7 cellular contexts compared by ENCODE assay signal in the genomic region with DNA sequence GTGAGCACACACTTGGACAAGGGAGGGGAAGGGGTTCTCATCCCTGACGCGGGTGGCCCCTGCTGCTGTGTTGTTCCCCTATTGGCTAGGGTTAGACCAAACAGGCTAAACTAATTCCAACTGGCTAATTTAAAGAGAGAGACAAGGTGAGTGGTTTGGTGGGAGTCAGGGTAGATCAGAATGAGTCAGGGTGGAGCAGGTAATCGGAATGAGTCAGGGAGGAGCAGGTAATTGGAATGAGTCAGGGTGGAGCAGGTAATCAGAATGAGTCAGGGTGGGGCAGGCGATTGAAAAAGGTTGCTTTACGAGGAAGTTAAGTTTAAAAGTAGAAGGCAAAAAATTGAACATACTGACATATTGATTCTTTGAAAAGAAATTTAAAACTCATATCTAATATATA. TPM values are rescaled to one million over a fixed set of nuclear protein-coding genes. Genes with fewer than 3 reads are reported as not detected.
DNase-seq lines count a peak whose midpoint lies in the region; ATAC-seq, FAIRE-seq and TF ChIP-seq lines count a peak whose summit lies in the region.
"Not testable (repeated sequence)": the region's sequence is repeated elsewhere in the genome, so short reads cannot be mapped to it uniquely, and the experiment has no call there.

No MANE protein-coding gene starts in this region.

- H3K27me3 Mint-ChIP-seq in WTC11 (ENCODE audit: low read depth); MCF 10A (ENCODE audit: insufficient read depth, unreplicated experiment); memory B cell; type B pancreatic cell: not testable (repeated sequence)

- intact Hi-C loops in MCF 10A (cut with micrococcal nuclease), result loop anchor here (5.0 kb wide), 1 partner anchor 447 kb away; no protein-coding TSS in a partner anchor

- H3K4me3 ChIP-seq in HEK293 (ENCODE audit: low read depth, low read length); small intestine (ENCODE audit: low read depth in 1 of 2, low read length in 2 of 2): not testable (repeated sequence)

- CTCF ChIA-PET in HEK293 (lab: Yijun Ruan, JAX) (interaction anchor here (7.8 kb wide), 1 partner anchor 152 kb away, joined by 74 read pairs; no protein-coding TSS in a partner anchor), MCF 10A (lab: Yijun Ruan, JAX) (interaction anchor here (0.6 to 0.9 kb wide), 2 partner anchors 153 to 823 kb away, joined by 3 read pairs; no protein-coding TSS in a partner anchor)
- CTCF ChIA-PET in WTC11 (lab: Charles Lee), result not testable (repeated sequence)

- H3K27ac Mint-ChIP-seq in WTC11 (peak overlapping the region; percentile 1; the same call in 1 of the 2 replicates), MCF 10A (ENCODE audit: low read depth, unreplicated experiment) (peak overlapping the region; percentile 86), memory B cell (peak overlapping the region; percentile 32), type B pancreatic cell (peak overlapping the region; percentile 72)

- ATAC-seq in WTC11; memory B cell (ENCODE audit: low read depth): not testable (repeated sequence)

- not testable (repeated sequence) for H3K27me3 ChIP-seq in small intestine (ENCODE audit: control insufficient read depth in 2 of 2, insufficient read depth in 2 of 2, low read length in 2 of 2)

- not testable (repeated sequence) for H3K9me3 ChIP-seq in HEK293 (ENCODE audit: control insufficient read depth, insufficient read depth, low read depth, low read length); small intestine (ENCODE audit: control insufficient read depth, low read depth)

- H3K36me3 Mint-ChIP-seq in WTC11, type B pancreatic cell: not testable (repeated sequence)
- peaks cover 12% of the 10 kb centered on the region for H3K36me3 Mint-ChIP-seq in MCF 10A (ENCODE audit: insufficient read depth, unreplicated experiment)
- H3K36me3 Mint-ChIP-seq in memory B cell, result peaks cover 12% of the 10 kb centered on the region

- H3K36me3 ChIP-seq in HEK293 (ENCODE audit: control insufficient read depth in 2 of 2, insufficient read depth in 1 of 2, low read length in 2 of 2); small intestine (ENCODE audit: control insufficient read depth in 2 of 2, insufficient read depth in 2 of 2, low read length in 2 of 2): not testable (repeated sequence)

- not testable (repeated sequence) for H3K27ac ChIP-seq in HEK293 (ENCODE audit: extremely low read depth, low read depth, low read length); small intestine (ENCODE audit: low read depth in 1 of 2, low read length in 1 of 2)
- H3K27ac ChIP-seq in epithelial cell of prostate, result peak overlapping the region; percentile 16

- H3K4me1 ChIP-seq in HEK293 (ENCODE audit: control insufficient read depth, insufficient read depth, low read length); small intestine (ENCODE audit: control insufficient read depth in 2 of 2, insufficient read depth in 1 of 2, low read depth in 1 of 2, low read length in 1 of 2): not testable (repeated sequence)

- not testable (repeated sequence) for TF ChIP-seq CTCF in HEK293 (tag by site-specific recombination; IDR thresholded peaks at IDR 0.05); WTC11 (IDR thresholded peaks at IDR 0.05); MCF 10A (IDR thresholded peaks at IDR 0.05; ENCODE audit: unreplicated experiment); type B pancreatic cell (conservative IDR thresholded peaks at IDR 0.05)

- not testable (repeated sequence) for H3K9me3 Mint-ChIP-seq in WTC11; MCF 10A (ENCODE audit: unreplicated experiment); memory B cell; type B pancreatic cell

- POLR2A ChIA-PET in HEK293 (lab: Yijun Ruan, JAX); WTC11 (lab: Charles Lee); MCF 10A (lab: Yijun Ruan, JAX): not testable (repeated sequence)

- not testable (repeated sequence) for FAIRE-seq in small intestine (lab: Jason Lieb, UNC)

- WGBS in small intestine, 3 donors, result 52 to 65% (median 53%) methylated on average over 5 of the region's 5 CpGs

- H3K4me1 Mint-ChIP-seq in WTC11; MCF 10A (ENCODE audit: insufficient read depth, unreplicated experiment); type B pancreatic cell (ENCODE audit: unreplicated experiment): not testable (repeated sequence)
- H3K4me1 Mint-ChIP-seq in memory B cell, result peaks cover 15% of the 10 kb centered on the region

- BruUV-seq in MCF 10A (replicated peaks; lab: Mats Ljungman, UMichigan), result not testable (repeated sequence)

- not testable (repeated sequence) for DNase-seq in WTC11 (ENCODE audit: low spot score); epithelial cell of prostate (ENCODE audit: low read depth, low spot score); memory B cell (ENCODE audit: low spot score in 2 of 2); type B pancreatic cell (ENCODE audit: extremely low spot score, unreplicated experiment)
- DNase-seq in MCF 10A (ENCODE audit: unreplicated experiment), result peak; percentile 13
- peak; percentile 69 for DNase-seq in small intestine

- H3K4me3 Mint-ChIP-seq in WTC11; MCF 10A (ENCODE audit: unreplicated experiment); memory B cell; type B pancreatic cell: not testable (repeated sequence)

TF ChIP-seq in HEK293, 187 proteins besides CTCF, POLR2A, EP300 and RAD21:
- peak; percentile 92 for TF ChIP-seq ZNF223 (tag by site-specific recombination; IDR thresholded peaks at IDR 0.05)
TF ChIP-seq in HEK293: peak in this region for 1; not testable (repeated sequence) for 186.

RNA-seq across cellular contexts. Expression of a gene that starts 13.3 kb away (rescaled TPM):
- 41.8 to 48.0 TPM (median 43.0 TPM) in 3 replicates for total RNA-seq in WTC11 (2021)
- 43.9 and 48.5 TPM in 2 replicates for total RNA-seq in MCF 10A (2022)
- 1 to 10 TPM; 4.9 to 6.0 (median 5.8) TPM for polyA plus RNA-seq in small intestine
- total RNA-seq in type B pancreatic cell (ENCODE audit: low replicate concordance), result 43.0 and 50.4 TPM in 2 replicates

RNA-seq across cellular contexts. Expression of a gene that starts 47.1 kb away (rescaled TPM):
- 10.8 to 12.2 TPM (median 11.6 TPM) in 3 replicates for total RNA-seq in WTC11 (2021)
- 10.3 and 10.7 TPM in 2 replicates for total RNA-seq in MCF 10A (2022)
- polyA plus RNA-seq in small intestine, result 1 to 10 TPM; 4.9 to 7.8 (median 7.2) TPM
- 5.3 and 7.2 TPM in 2 replicates for total RNA-seq in type B pancreatic cell (ENCODE audit: low replicate concordance)

Comparison
In these comparisons a context has a peak if more than half of its experiments do, and no peak if none do; other contexts are left out.
1. H3K27ac Mint-ChIP-seq: peak in every context shown above with its lines; median percentile 86 in MCF 10A; 72 in type B pancreatic cell; 32 in memory B cell; 1 in WTC11.